Comparison of ENCODE assay signal across 1 cellular context in the genomic region with DNA sequence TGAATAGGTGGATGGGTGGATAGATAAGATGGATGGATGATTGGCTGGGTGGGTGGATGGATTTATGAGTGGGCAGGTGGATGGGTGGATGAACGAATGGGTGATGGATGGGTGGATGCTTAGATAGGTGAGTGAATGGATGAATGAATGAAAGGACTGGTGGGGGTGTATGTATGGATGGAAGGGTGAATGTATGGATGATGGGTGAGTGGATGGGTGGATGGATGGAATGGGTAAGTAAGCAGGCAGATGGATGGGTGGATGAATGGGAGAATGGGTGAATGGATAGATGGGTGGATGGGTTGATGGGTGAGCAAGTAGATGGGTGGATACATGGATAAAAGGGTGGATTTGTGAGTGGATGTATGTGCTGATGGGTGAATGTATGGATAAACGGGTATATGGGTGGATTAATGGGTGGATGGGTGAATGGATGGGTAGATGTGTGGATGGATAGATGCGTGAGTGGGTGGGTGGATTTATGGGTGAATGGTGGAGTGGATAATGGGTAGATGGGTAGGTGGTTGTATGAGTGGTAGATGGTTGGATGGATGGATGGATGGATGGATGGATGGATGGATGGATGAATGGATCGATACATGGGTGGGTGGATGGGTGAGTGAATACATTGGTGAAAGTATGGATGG.
TF ChIP-seq lines count a peak whose summit lies in the region.

No MANE protein-coding gene starts in this region.

TF ChIP-seq in IMR-90, 13 proteins besides CTCF, POLR2A, EP300 and RAD21 (continued from another document):
- no peak for TF ChIP-seq USF2 (IDR thresholded peaks at IDR 0.05; ENCODE audit: low read depth, low read length)
- TF ChIP-seq RCOR1 (IDR thresholded peaks at IDR 0.05; ENCODE audit: insufficient replicate concordance, low read length): no peak
- no peak for TF ChIP-seq MAFK (IDR thresholded peaks at IDR 0.05; ENCODE audit: low read depth, low read length)
- no peak for TF ChIP-seq MXI1 (IDR thresholded peaks at IDR 0.05; ENCODE audit: borderline replicate concordance, low read depth, low read length)
- TF ChIP-seq FOS (IDR thresholded peaks at IDR 0.05; ENCODE audit: low read depth, low read length): no peak
- TF ChIP-seq CEBPB (IDR thresholded peaks at IDR 0.05; ENCODE audit: low read depth, low read length): no peak
- TF ChIP-seq NFE2L2 (IDR thresholded peaks at IDR 0.05; ENCODE audit: low read depth, low read length): no peak
- TF ChIP-seq MAZ (IDR thresholded peaks at IDR 0.05; ENCODE audit: borderline replicate concordance, low read depth, low read length): no peak
TF ChIP-seq in IMR-90: peak in this region for 0.
